ENCODE assay signal across 29 cellular contexts in the genomic region with DNA sequence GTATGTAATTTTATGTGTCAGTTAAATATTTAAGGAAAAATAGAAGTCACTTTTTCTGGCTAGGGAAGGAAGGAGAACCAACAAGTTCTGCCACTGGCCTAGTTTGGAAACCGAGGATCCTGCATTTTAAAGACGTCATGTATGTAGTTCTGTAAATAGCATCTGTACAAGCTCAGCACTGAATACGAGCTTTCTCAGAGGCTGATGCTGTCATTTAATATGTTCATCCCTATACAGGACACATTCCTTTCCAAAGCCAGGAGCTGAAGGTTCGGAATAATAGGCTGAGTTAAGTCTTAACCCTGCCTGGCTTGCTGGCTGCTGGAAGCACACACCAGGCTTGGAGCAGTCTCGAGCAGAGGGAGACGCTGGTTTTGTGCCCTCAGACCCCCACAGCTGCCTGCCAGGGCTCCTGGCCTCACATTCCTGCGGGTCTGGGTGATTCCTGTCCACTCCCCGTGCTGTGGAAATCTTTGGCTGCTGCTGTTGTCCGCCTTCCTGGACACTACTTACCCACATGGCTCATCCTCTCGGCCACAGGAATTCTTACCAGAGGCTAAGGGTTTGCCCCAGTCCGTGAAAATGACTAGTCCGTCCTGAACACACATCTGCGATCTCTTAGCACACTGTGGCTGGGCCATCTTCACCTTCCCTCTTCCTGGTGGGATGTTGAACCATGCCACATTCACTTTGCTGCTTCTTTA. TPM values are rescaled to one million over a fixed set of nuclear protein-coding genes. Genes with fewer than 3 reads are reported as not detected.
"Had no signal": no experiment of that assay in that cellular context is flagged by ENCODE, and none has a peak within 500 bp of the region (broad histone marks: within the 10 kb centered on the region; RNA-seq: fewer than 3 reads in every experiment).

No MANE protein-coding gene starts in this region.

- H3K9me3 Mint-ChIP-seq: activated CD4-positive, alpha-beta memory T cell treated with anti-CD3 and anti-CD28 coated beads, Interleukin-2, amount 10 ng/mL, durations not matched to agents 7 days and 5 days; activated CD4-positive, alpha-beta T cell treated with anti-CD3 and anti-CD28 coated beads, Interleukin-2, amount 10 ng/mL, durations not matched to agents 24 days and 14 days; activated naive CD4-positive, alpha-beta T cell treated with anti-CD3 and anti-CD28 coated beads, Interleukin-2, amount 50 U/mL, for 24 hours; activated naive CD8-positive, alpha-beta T cell treated with anti-CD3 and anti-CD28 coated beads, Interleukin-2, amount 50 U/mL, for 24 hours; activated T-cell treated with anti-CD3 and anti-CD28 coated beads, Interleukin-2, amount 50 U/mL, for 24 hours; effector memory CD8-positive, alpha-beta T cell; natural killer cell; stimulated activated effector memory CD8-positive, alpha-beta T cell treated with anti-CD3 and anti-CD28 coated beads, Interleukin-12 subunit alpha, Interleukin-12 subunit beta, amount 100 ng/mL, for 72 hours; stimulated activated naive CD8-positive, alpha-beta T cell treated with anti-CD3 and anti-CD28 coated beads, Interleukin-15, Interleukin-2, amounts not matched to agents 100 ng/mL and 50 ng/mL, for 24 hours had no signal

- H3K36me3 ChIP-seq: colonic mucosa had no signal

- H3K27me3 Mint-ChIP-seq: activated CD4-positive, alpha-beta memory T cell treated with anti-CD3 and anti-CD28 coated beads, Interleukin-2, amount 10 ng/mL, durations not matched to agents 7 days and 5 days; activated CD4-positive, alpha-beta T cell treated with anti-CD3 and anti-CD28 coated beads, Interleukin-2, amount 10 ng/mL, durations not matched to agents 24 days and 14 days; activated naive CD4-positive, alpha-beta T cell treated with anti-CD3 and anti-CD28 coated beads, Interleukin-2, amount 50 U/mL, for 24 hours; activated naive CD8-positive, alpha-beta T cell treated with anti-CD3 and anti-CD28 coated beads, Interleukin-2, amount 50 U/mL, for 24 hours; activated T-cell treated with anti-CD3 and anti-CD28 coated beads, Interleukin-2, amount 50 U/mL, for 24 hours; effector memory CD8-positive, alpha-beta T cell; stimulated activated naive CD8-positive, alpha-beta T cell treated with anti-CD3 and anti-CD28 coated beads, Interleukin-15, Interleukin-2, amounts not matched to agents 100 ng/mL and 50 ng/mL, for 24 hours; T-helper 17 cell had no signal

- H3K27ac Mint-ChIP-seq: activated CD4-positive, alpha-beta memory T cell treated with anti-CD3 and anti-CD28 coated beads, Interleukin-2, amount 10 ng/mL, durations not matched to agents 7 days and 5 days; activated CD4-positive, alpha-beta T cell treated with anti-CD3 and anti-CD28 coated beads, Interleukin-2, amount 10 ng/mL, durations not matched to agents 24 days and 14 days; activated naive CD4-positive, alpha-beta T cell treated with anti-CD3 and anti-CD28 coated beads, Interleukin-2, amount 50 U/mL, for 24 hours; activated naive CD8-positive, alpha-beta T cell treated with anti-CD3 and anti-CD28 coated beads, Interleukin-2, amount 50 U/mL, for 24 hours; activated T-cell treated with anti-CD3 and anti-CD28 coated beads, Interleukin-2, amount 50 U/mL, for 24 hours; stimulated activated naive CD8-positive, alpha-beta T cell treated with anti-CD3 and anti-CD28 coated beads, Interleukin-15, Interleukin-2, amounts not matched to agents 100 ng/mL and 50 ng/mL, for 24 hours; T-helper 17 cell had no signal

- DNase-seq: activated CD4-positive, alpha-beta memory T cell treated with anti-CD3 and anti-CD28 coated beads, Interleukin-2, amount 10 ng/mL, durations not matched to agents 7 days and 5 days; activated CD4-positive, alpha-beta T cell treated with anti-CD3 and anti-CD28 coated beads, Interleukin-2, amount 10 ng/mL, durations not matched to agents 24 days and 14 days; activated CD4-positive, CD25-positive, alpha-beta regulatory T cell treated with anti-CD3 and anti-CD28 coated beads, Interleukin-2, amount 50 U/mL, for 72 hours; activated CD8-positive, alpha-beta memory T cell treated with anti-CD3 and anti-CD28 coated beads, Interleukin-2, amount 50 U/mL, for 48 hours; activated gamma-delta T cell treated with Interleukin-2 at 50 U/mL for 16 hours; activated naive CD8-positive, alpha-beta T cell treated with anti-CD3 and anti-CD28 coated beads, Interleukin-2, amount 50 U/mL, for 24 hours; activated T-cell treated with anti-CD3 and anti-CD28 coated beads, Interleukin-2, amount 50 U/mL, for 24 hours; body of pancreas; cerebellar nuclear complex; colonic mucosa; effector memory CD8-positive, alpha-beta T cell; erythroblast; kidney; natural killer cell; right lobe of liver; small intestine; stimulated activated CD4-positive, alpha-beta T cell treated with anti-CD3 and anti-CD28 coated beads, Interleukin-4, amount 100 ng/mL, for 24 hours; T-helper 17 cell had no signal

- H3K4me1 ChIP-seq: body of pancreas, colonic mucosa, gastroesophageal sphincter had no signal

- H3K27ac ChIP-seq: body of pancreas, colonic mucosa, gastroesophageal sphincter, right lobe of liver, tibial nerve had no signal

- H3K4me3 ChIP-seq: body of pancreas, colonic mucosa, gastroesophageal sphincter, right lobe of liver, tibial nerve had no signal

- H3K4me1 Mint-ChIP-seq: activated CD4-positive, alpha-beta T cell treated with anti-CD3 and anti-CD28 coated beads, Interleukin-2, amount 10 ng/mL, durations not matched to agents 24 days and 14 days had no signal

- ATAC-seq: activated naive CD8-positive, alpha-beta T cell treated with anti-CD3 and anti-CD28 coated beads, Interleukin-2, amount 50 U/mL, for 24 hours; body of pancreas; effector memory CD8-positive, alpha-beta T cell; gastroesophageal sphincter; left colon; natural killer cell; right lobe of liver; SK-N-SH treated with all-trans-retinoic acid at 6 μM for 48 hours; stimulated activated effector memory CD8-positive, alpha-beta T cell treated with anti-CD3 and anti-CD28 coated beads, Interleukin-12 subunit alpha, Interleukin-12 subunit beta, amount 100 ng/mL, for 72 hours; T-helper 17 cell had no signal

- H3K36me3 Mint-ChIP-seq: natural killer cell had no signal

- H3K9me3 ChIP-seq: body of pancreas, colonic mucosa, gastroesophageal sphincter, right lobe of liver, tibial nerve had no signal

- H3K27me3 ChIP-seq: body of pancreas, colonic mucosa, gastroesophageal sphincter, right lobe of liver, tibial nerve had no signal

- H3K4me3 Mint-ChIP-seq: activated CD4-positive, alpha-beta memory T cell treated with anti-CD3 and anti-CD28 coated beads, Interleukin-2, amount 10 ng/mL, durations not matched to agents 7 days and 5 days; activated CD4-positive, alpha-beta T cell treated with anti-CD3 and anti-CD28 coated beads, Interleukin-2, amount 10 ng/mL, durations not matched to agents 24 days and 14 days; activated naive CD4-positive, alpha-beta T cell treated with anti-CD3 and anti-CD28 coated beads, Interleukin-2, amount 50 U/mL, for 24 hours; activated naive CD8-positive, alpha-beta T cell treated with anti-CD3 and anti-CD28 coated beads, Interleukin-2, amount 50 U/mL, for 24 hours; activated T-cell treated with anti-CD3 and anti-CD28 coated beads, Interleukin-2, amount 50 U/mL, for 24 hours; effector memory CD8-positive, alpha-beta T cell; natural killer cell; stimulated activated effector memory CD8-positive, alpha-beta T cell treated with anti-CD3 and anti-CD28 coated beads, Interleukin-12 subunit alpha, Interleukin-12 subunit beta, amount 100 ng/mL, for 72 hours; stimulated activated naive CD8-positive, alpha-beta T cell treated with anti-CD3 and anti-CD28 coated beads, Interleukin-15, Interleukin-2, amounts not matched to agents 100 ng/mL and 50 ng/mL, for 24 hours; T-helper 17 cell had no signal

RNA-seq across cellular contexts. Expression of a gene that starts 36.6 kb away (rescaled TPM):
- total RNA-seq: activated CD4-positive, alpha-beta memory T cell treated with anti-CD3 and anti-CD28 coated beads, Interleukin-2, amount 10 ng/mL, durations not matched to agents 7 days and 5 days; activated CD4-positive, alpha-beta T cell treated with anti-CD3 and anti-CD28 coated beads, Interleukin-2, amount 10 ng/mL, durations not matched to agents 24 days and 14 days; colonic mucosa; fibroblast of lung; fibroblast of villous mesenchyme; left colon; osteocyte; renal cortical epithelial cell had no signal
- polyA plus RNA-seq: fibroblast of lung had no signal
